In genomic region chr1:219773775-219774174, GRCh38 we compare ENCODE assay signal across 11 cellular contexts.
DNase-seq lines count a peak whose midpoint lies in the region; ATAC-seq, FAIRE-seq and TF ChIP-seq lines count a peak whose summit lies in the region.
"Had no signal": no experiment of that assay in that cellular context is flagged by ENCODE, and none has a peak within 500 bp of the region (broad histone marks: within the 10 kb centered on the region; RNA-seq: fewer than 3 reads in every experiment).

No MANE protein-coding gene starts in this region.

- FAIRE-seq in H54 (lab: Jason Lieb, UNC): no peak

- TF ChIP-seq POLR2A in H54 (IDR thresholded peaks at IDR 0.05; ENCODE audit: low read depth, low read length): no peak

- ATAC-seq in GM21825 (IDR thresholded peaks at IDR 0.05; ENCODE audit: unreplicated experiment) (peak; percentile 99), HG03196 (IDR thresholded peaks at IDR 0.05; ENCODE audit: unreplicated experiment) (peak; percentile 100)
- ATAC-seq: activated T-helper 17 cell treated with anti-CD3 and anti-CD28 coated beads, Interleukin-2, amount 50 U/mL, for 72 hours had no signal

- DNase-seq in NCI-H2107 treated with DMSO at 0.1 percent for 48 hours (lab: John Stamatoyannopoulos, UW; ENCODE audit: unreplicated experiment) (peak; percentile 76), NCI-H2107 (lab: John Stamatoyannopoulos, UW) (no peak), H54 (ENCODE audit: insufficient read length, low spot score) (no peak), NCI-H748 treated with DMSO at 0.1 percent for 48 hours (lab: John Stamatoyannopoulos, UW) (no peak), NCI-H2029 (lab: John Stamatoyannopoulos, UW) (no peak)
- no peak for DNase-seq in effector CD4-positive, alpha-beta T cell
- DNase-seq: central memory CD4-positive, alpha-beta T cell; NCI-H1694 treated with DMSO at 0.1 percent for 48 hours had no signal
